In genomic region chr1:218659911-218660677, GRCh38 we compare ENCODE assay signal across 15 cellular contexts.
DNase-seq lines count a peak whose midpoint lies in the region; ATAC-seq and TF ChIP-seq lines count a peak whose summit lies in the region.
"Had no signal": no experiment of that assay in that cellular context is flagged by ENCODE, and none has a peak within 500 bp of the region (broad histone marks: within the 10 kb centered on the region; RNA-seq: fewer than 3 reads in every experiment).

No MANE protein-coding gene starts in this region.

- no peak for DNase-seq in left ventricle myocardium superior
- no peak for DNase-seq in heart right ventricle
- peak; percentile 25 for DNase-seq in amniotic epithelial cell (ENCODE audit: low read depth)
- DNase-seq in islet precursor cell = peak; percentile 90
- DNase-seq in type B pancreatic cell (ENCODE audit: extremely low spot score, unreplicated experiment) = no peak
- no peak for DNase-seq in naive thymus-derived CD8-positive, alpha-beta T cell
- no peak for DNase-seq in WTC11 (ENCODE audit: low spot score)
- DNase-seq: activated T-cell treated with anti-CD3 and anti-CD28 coated beads, Interleukin-2, amount 50 U/mL, for 24 hours; effector memory CD4-positive, alpha-beta T cell; NCI-H2081 treated with DMSO at 0.1 percent for 48 hours; NK-92 treated with Interleukin-12 subunit alpha and Interleukin-12 subunit beta, amount 100 ng/mL, for 24 hours; ovary; T-cell had no signal

- no peaks in the 10 kb centered on the region for H3K9me3 ChIP-seq in heart right ventricle
- H3K9me3 ChIP-seq: ovary had no signal

- peaks cover 12% of the 10 kb centered on the region for H3K4me1 Mint-ChIP-seq in type B pancreatic cell (ENCODE audit: unreplicated experiment)
- no peaks in the 10 kb centered on the region for H3K4me1 Mint-ChIP-seq in naive thymus-derived CD8-positive, alpha-beta T cell
- H3K4me1 Mint-ChIP-seq in WTC11 = 0 out of 2 replicates have a peak, but pooled peaks cover under 1% of the 10 kb centered on the region
- H3K4me1 Mint-ChIP-seq: T-cell had no signal

- TF ChIP-seq CTCF in heart right ventricle (IDR thresholded peaks at IDR 0.05) (no peak), type B pancreatic cell (conservative IDR thresholded peaks at IDR 0.05) (no peak), WTC11 (IDR thresholded peaks at IDR 0.05) (no peak)

- H3K9me3 Mint-ChIP-seq in type B pancreatic cell (peaks cover 9% of the 10 kb centered on the region), WTC11 (no peaks in the 10 kb centered on the region)
- peaks cover 0 to 8% (median 0%) of the 10 kb centered on the region in 9 donors for H3K9me3 Mint-ChIP-seq in naive thymus-derived CD8-positive, alpha-beta T cell

- no peaks in the 10 kb centered on the region for H3K36me3 ChIP-seq in heart right ventricle
- H3K36me3 ChIP-seq: ovary had no signal

- no peak overlapping the region for H3K27ac ChIP-seq in heart right ventricle
- H3K27ac ChIP-seq: ovary had no signal

- H3K27me3 Mint-ChIP-seq in type B pancreatic cell (no peaks in the 10 kb centered on the region), WTC11 (ENCODE audit: low read depth) (no peaks in the 10 kb centered on the region)
- peaks cover 1 to 22% (median 3%) of the 10 kb centered on the region in 5 donors for H3K27me3 Mint-ChIP-seq in naive thymus-derived CD8-positive, alpha-beta T cell
- H3K27me3 Mint-ChIP-seq: T-cell had no signal

- no peak overlapping the region for H3K4me3 ChIP-seq in heart right ventricle
- H3K4me3 ChIP-seq: lung, ovary had no signal

- ATAC-seq in left ventricle myocardium superior (peak; percentile 39), heart right ventricle (no peak), GM21576 (IDR thresholded peaks at IDR 0.05; ENCODE audit: unreplicated experiment) (no peak), WTC11 (no peak)
- ATAC-seq in naive thymus-derived CD8-positive, alpha-beta T cell = no peak
- ATAC-seq: T-cell had no signal

- POLR2A ChIA-PET in naive thymus-derived CD8-positive, alpha-beta T cell (lab: Charles Lee) = no interaction called here
- POLR2A ChIA-PET in WTC11 (lab: Charles Lee) = no interaction called here

- H3K4me1 ChIP-seq in heart right ventricle = peaks cover 0 to 12% (median 0%) of the 10 kb centered on the region in 9 donors

- H3K36me3 Mint-ChIP-seq in type B pancreatic cell (no peaks in the 10 kb centered on the region), WTC11 (no peaks in the 10 kb centered on the region)
- H3K36me3 Mint-ChIP-seq in naive thymus-derived CD8-positive, alpha-beta T cell = no peaks in the 10 kb centered on the region
- H3K36me3 Mint-ChIP-seq: T-cell had no signal

- peak overlapping the region; percentile 72 for H3K27ac Mint-ChIP-seq in type B pancreatic cell
- H3K27ac Mint-ChIP-seq in naive thymus-derived CD8-positive, alpha-beta T cell = no peak overlapping the region
- no peak overlapping the region for H3K27ac Mint-ChIP-seq in WTC11
- H3K27ac Mint-ChIP-seq: activated T-cell treated with anti-CD3 and anti-CD28 coated beads, Interleukin-2, amount 50 U/mL, for 24 hours; T-cell had no signal

- intact Hi-C loops in left ventricle myocardium superior (cut with micrococcal nuclease) = no loop called here
- intact Hi-C loops in heart right ventricle (cut with DNase I) = no loop called here

- WGBS in heart right ventricle, 2 donors = 60 to 62% methylated on average over 2 of the region's 2 CpGs

- H3K4me3 Mint-ChIP-seq in type B pancreatic cell (no peak overlapping the region), WTC11 (no peak overlapping the region)
- no peak overlapping the region for H3K4me3 Mint-ChIP-seq in naive thymus-derived CD8-positive, alpha-beta T cell
- H3K4me3 Mint-ChIP-seq: activated T-cell treated with anti-CD3 and anti-CD28 coated beads, Interleukin-2, amount 50 U/mL, for 24 hours; T-cell had no signal

- no peaks in the 10 kb centered on the region for H3K27me3 ChIP-seq in heart right ventricle
- H3K27me3 ChIP-seq: ovary had no signal

- CTCF ChIA-PET in WTC11 (lab: Charles Lee) = no interaction called here

TF ChIP-seq in WTC11, 78 proteins besides CTCF, POLR2A, EP300 and RAD21:
- TF ChIP-seq EMX1 (CRISPR knock-in tag; IDR thresholded peaks at IDR 0.05) = no peak
- no peak for TF ChIP-seq TEAD4 (CRISPR knock-in tag; IDR thresholded peaks at IDR 0.05)
- no peak for TF ChIP-seq MAX (CRISPR knock-in tag; IDR thresholded peaks at IDR 0.05)
- no peak for TF ChIP-seq TCF7 (CRISPR knock-in tag; IDR thresholded peaks at IDR 0.05; ENCODE audit: low read depth)

Comparison
In these comparisons a context has a peak if more than half of its experiments do, and no peak if none do; other contexts are left out.
1. DNase-seq: peak in amniotic epithelial cell (single experiment) and islet precursor cell (single experiment); none in left ventricle myocardium superior (single experiment), heart right ventricle (0 of 2), type B pancreatic cell (single experiment), naive thymus-derived CD8-positive, alpha-beta T cell (0 of 10) and WTC11 (single experiment).